In genomic region chr3:33096103-33096868, GRCh38 we compare ENCODE assay signal across 8 cellular contexts. TPM values are rescaled to one million over a fixed set of nuclear protein-coding genes. Genes with fewer than 3 reads are reported as not detected.
A peak's percentile ranks its signal among the peaks of the same experiment; 100 is the strongest.
DNase-seq lines count a peak whose midpoint lies in the region; ATAC-seq and TF ChIP-seq lines count a peak whose summit lies in the region.

No MANE protein-coding gene starts in this region.

- H3K4me1 ChIP-seq in OCI-LY7 (ENCODE audit: insufficient read depth, low read length, poor library complexity, severe bottlenecking) (no peaks in the 10 kb centered on the region), foreskin keratinocyte (peaks cover 7% of the 10 kb centered on the region), upper lobe of right lung (peaks cover 5% of the 10 kb centered on the region)

- no peaks in the 10 kb centered on the region for H3K36me3 ChIP-seq in OCI-LY7 (ENCODE audit: insufficient read depth, low read length)
- H3K36me3 ChIP-seq in neural cell (ENCODE audit: insufficient read depth, low read length): no peaks in the 10 kb centered on the region
- peaks cover 12% of the 10 kb centered on the region for H3K36me3 ChIP-seq in upper lobe of right lung

- intact Hi-C loops in OCI-LY7 (cut with micrococcal nuclease; ENCODE audit: unreplicated experiment) (loop anchor here (2.0 kb wide), 1 partner anchor 47 kb away; no protein-coding TSS in a partner anchor), upper lobe of right lung (cut with DNase I) (no loop called here)

- ATAC-seq in GM18868 (IDR thresholded peaks at IDR 0.05; ENCODE audit: unreplicated experiment): peak; percentile 49
- peak; percentile 40 for ATAC-seq in HG03103 (IDR thresholded peaks at IDR 0.05; ENCODE audit: low read depth, unreplicated experiment)
- ATAC-seq in foreskin keratinocyte: peak; percentile 49
- peak; percentile 78 for ATAC-seq in upper lobe of right lung

- H3K79me2 ChIP-seq in OCI-LY7 (ENCODE audit: insufficient read depth, low read depth, low read length): no peaks in the 10 kb centered on the region
- no peaks in the 10 kb centered on the region for H3K79me2 ChIP-seq in neural cell (replicated peaks; ENCODE audit: insufficient read depth, low read length)

- peak overlapping the region; percentile 97 for H2AFZ ChIP-seq in OCI-LY7 (ENCODE audit: low read length)
- peak overlapping the region; percentile 76 for H2AFZ ChIP-seq in neural cell (ENCODE audit: low read depth, low read length)

- no peaks in the 10 kb centered on the region for H3F3A ChIP-seq in neural cell (ENCODE audit: insufficient read depth, low read length, poor library complexity, severe bottlenecking)

- TF ChIP-seq RAD21 in neural cell (conservative IDR thresholded peaks at IDR 0.05): no peak

- no TSS peak for BruUV-seq in OCI-LY7 (replicated peaks; lab: Mats Ljungman, UMichigan)

- peak overlapping the region; percentile 89 for H3K4me3 ChIP-seq in AG04450 (ENCODE audit: low read depth, low read length)
- peak overlapping the region; percentile 84 for H3K4me3 ChIP-seq in OCI-LY7 (ENCODE audit: low read depth, low read length, poor library complexity, severe bottlenecking)
- peak overlapping the region; percentile 85 for H3K4me3 ChIP-seq in neural cell (ENCODE audit: low read length)
- peak overlapping the region; percentile 89 for H3K4me3 ChIP-seq in upper lobe of right lung

- POLR2A ChIA-PET in AG04450 (lab: Yijun Ruan, JAX): no interaction called here
- POLR2A ChIA-PET in OCI-LY7 (lab: Charles Lee): interaction anchor here (0.6 to 1.5 kb wide), 5 partner anchors 10 to 41 kb away, joined by 3 to 4 read pairs (median 4); partner anchors contain the start of gene CRTAP

- no peak for TF ChIP-seq CTCF in AG04450 (IDR thresholded peaks at IDR 0.05; ENCODE audit: low read depth, low read length)
- TF ChIP-seq CTCF in OCI-LY7 (conservative IDR thresholded peaks at IDR 0.05; ENCODE audit: low read length): no peak
- TF ChIP-seq CTCF in foreskin keratinocyte (conservative IDR thresholded peaks at IDR 0.05): no peak
- no peak for TF ChIP-seq CTCF in neural cell (IDR thresholded peaks at IDR 0.05; ENCODE audit: poor library complexity, severe bottlenecking)
- TF ChIP-seq CTCF in upper lobe of right lung (IDR thresholded peaks at IDR 0.05): no peak

- H3K9me2 ChIP-seq in OCI-LY7 (ENCODE audit: insufficient read depth, low read length) (no peaks in the 10 kb centered on the region), neural cell (ENCODE audit: insufficient read depth, low read length) (no peaks in the 10 kb centered on the region)

- H3K27ac ChIP-seq in AG04450 (ENCODE audit: low read depth, low read length) (no peak overlapping the region), OCI-LY7 (ENCODE audit: low read depth, low read length, poor library complexity, severe bottlenecking) (no peak overlapping the region), foreskin keratinocyte (peak overlapping the region; percentile 73), neural cell (ENCODE audit: low read length) (no peak overlapping the region), upper lobe of right lung (peak overlapping the region; percentile 98)

- no peaks in the 10 kb centered on the region for H3K27me3 ChIP-seq in AG04450 (ENCODE audit: control insufficient read depth, insufficient read depth, low read length)
- H3K27me3 ChIP-seq in foreskin keratinocyte: no peaks in the 10 kb centered on the region
- no peaks in the 10 kb centered on the region for H3K27me3 ChIP-seq in neural cell (ENCODE audit: insufficient read depth, low read depth, low read length)
- no peaks in the 10 kb centered on the region for H3K27me3 ChIP-seq in upper lobe of right lung

- no peak for DNase-seq in AG04450 (ENCODE audit: low read depth, low spot score)
- peak; percentile 51 for DNase-seq in OCI-LY7 (ENCODE audit: low spot score)
- DNase-seq in activated effector memory CD4-positive, alpha-beta T cell treated with anti-CD3 and anti-CD28 coated beads, Interleukin-2, amount 50 U/mL, for 16 hours: peak; percentile 80
- peak; percentile 21 to 46 for DNase-seq in foreskin keratinocyte
- peak; percentile 88 for DNase-seq in upper lobe of right lung

- CTCF ChIA-PET in AG04450 (lab: Charles Lee) (interaction anchor here (1.3 to 1.6 kb wide), 3 partner anchors 21 to 277 kb away, joined by 3 to 11 read pairs (median 4); no protein-coding TSS in a partner anchor), OCI-LY7 (lab: Charles Lee; ENCODE audit: unreplicated experiment) (no interaction called here)

- TF ChIP-seq EP300 in neural cell (conservative IDR thresholded peaks at IDR 0.05; ENCODE audit: poor library complexity, severe bottlenecking): no peak

- H4K20me1 ChIP-seq in OCI-LY7 (ENCODE audit: insufficient read depth, low read length) (no peaks in the 10 kb centered on the region), neural cell (ENCODE audit: insufficient read depth) (no peaks in the 10 kb centered on the region)

- H3K9ac ChIP-seq in neural cell (ENCODE audit: low read length): peak overlapping the region; percentile 72

- H3K9me3 ChIP-seq in AG04450 (ENCODE audit: control insufficient read depth, insufficient read depth, low read length) (peaks cover 2% of the 10 kb centered on the region; the same call in 1 of the 2 replicates), OCI-LY7 (ENCODE audit: low read length) (no peaks in the 10 kb centered on the region), neural cell (ENCODE audit: low read length) (no peaks in the 10 kb centered on the region), upper lobe of right lung (no peaks in the 10 kb centered on the region)

- peak overlapping the region; percentile 97 for H3K4me2 ChIP-seq in OCI-LY7 (ENCODE audit: low read length)
- H3K4me2 ChIP-seq in neural cell (ENCODE audit: low read length): peak overlapping the region; percentile 55

TF ChIP-seq in neural cell, 6 proteins besides CTCF, POLR2A, EP300 and RAD21:
- TF ChIP-seq TAF1 (IDR thresholded peaks at IDR 0.05; ENCODE audit: low read depth) (no peak), MXI1 (conservative IDR thresholded peaks at IDR 0.05; ENCODE audit: poor library complexity, severe bottlenecking) (peak; percentile 11)

RNA-seq across cellular contexts. Expression of gene GLB1, which starts 0.7 kb away (rescaled TPM):
- polyA plus RNA-seq in AG04450 (2011; rRNA removed): 100 and 101 TPM in 2 replicates
- 62.0 and 70.7 TPM in 2 replicates for polyA minus RNA-seq in AG04450 (2011; rRNA and poly(A)+ RNA removed)
- total RNA-seq in OCI-LY7 (2014; rRNA removed; shearing (Covaris generic)): 9.7 and 13.2 TPM in 2 replicates
- total RNA-seq in OCI-LY7 (2022): 25.8 and 26.1 TPM in 2 replicates
- total RNA-seq in foreskin keratinocyte: 49.8 and 51.2 TPM in 2 replicates
- 40.5 and 43.5 TPM in 2 replicates for polyA plus RNA-seq in foreskin keratinocyte
- polyA plus RNA-seq in neural cell: 25.4 and 26.0 TPM in 2 replicates
- 21.8 and 21.9 TPM in 2 replicates for polyA minus RNA-seq in neural cell
- 82.5 TPM for total RNA-seq in upper lobe of right lung

RNA-seq across cellular contexts. Expression of gene TMPPE, which starts 0.7 kb away (rescaled TPM):
- polyA plus RNA-seq in AG04450 (2011; rRNA removed) (2.6 and 2.8 TPM in 2 replicates), foreskin keratinocyte (0.30 and 0.31 TPM in 2 replicates), neural cell (0.26 and 1.2 TPM in 2 replicates)
- polyA minus RNA-seq in AG04450 (2011; rRNA and poly(A)+ RNA removed): 12.9 TPM in 2 replicates
- 1.7 and 2.1 TPM in 2 replicates for total RNA-seq in OCI-LY7 (2014; rRNA removed; shearing (Covaris generic))
- total RNA-seq in OCI-LY7 (2022) (5.5 and 6.1 TPM in 2 replicates), foreskin keratinocyte (5.5 and 6.0 TPM in 2 replicates), upper lobe of right lung (15.2 TPM)
- polyA minus RNA-seq in neural cell: 6.1 and 7.1 TPM in 2 replicates

RNA-seq across cellular contexts. Expression of gene CRTAP, which starts 17.5 kb away (rescaled TPM):
- polyA plus RNA-seq in AG04450 (2011; rRNA removed): 314 and 338 TPM in 2 replicates
- 97.1 and 110 TPM in 2 replicates for polyA minus RNA-seq in AG04450 (2011; rRNA and poly(A)+ RNA removed)
- total RNA-seq in OCI-LY7 (2014; rRNA removed; shearing (Covaris generic)): 11.8 and 19.2 TPM in 2 replicates
- total RNA-seq in OCI-LY7 (2022): 53.7 and 55.3 TPM in 2 replicates
- 122 and 139 TPM in 2 replicates for total RNA-seq in foreskin keratinocyte
- polyA plus RNA-seq in foreskin keratinocyte: 116 and 138 TPM in 2 replicates
- polyA plus RNA-seq in neural cell: 7.1 and 9.2 TPM in 2 replicates
- polyA minus RNA-seq in neural cell: 4.4 and 9.0 TPM in 2 replicates
- total RNA-seq in upper lobe of right lung: 221 TPM

Comparison
In these comparisons a context has a peak if more than half of its experiments do, and no peak if none do; other contexts are left out.
1. H3K27ac ChIP-seq: peak in foreskin keratinocyte (single experiment) and upper lobe of right lung (single experiment); none in AG04450 (single experiment), OCI-LY7 (single experiment) and neural cell (single experiment).
2. Peak in every context shown above with its lines, with median percentiles within 50 percentile points of each other: H3K4me3 ChIP-seq and ATAC-seq.